1 cellular context compared by ENCODE assay signal in the genomic region with DNA sequence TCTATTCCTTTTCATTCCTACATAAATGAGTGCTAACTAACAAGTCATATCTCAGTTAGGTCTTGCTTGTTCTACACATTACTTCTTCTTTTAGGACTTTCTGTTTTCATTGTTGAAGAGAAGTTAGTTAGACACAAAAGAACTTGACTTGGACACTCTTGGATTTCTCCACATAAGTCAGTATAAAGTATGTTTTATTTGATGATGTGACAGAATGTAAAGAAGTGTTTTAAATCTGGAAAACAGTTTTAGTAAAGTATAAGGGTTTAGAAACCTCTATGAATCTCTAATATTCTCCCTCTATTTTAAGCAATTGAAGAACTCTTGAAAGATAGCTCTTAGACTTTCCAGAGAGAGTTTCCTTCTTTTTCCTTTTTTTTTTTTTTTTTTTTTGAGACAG.
TF ChIP-seq lines count a peak whose summit lies in the region.

No MANE protein-coding gene starts in this region.

TF ChIP-seq in HepG2, 621 proteins besides CTCF, POLR2A, EP300 and RAD21 (continued from another document):
- TF ChIP-seq, protein P1, sequence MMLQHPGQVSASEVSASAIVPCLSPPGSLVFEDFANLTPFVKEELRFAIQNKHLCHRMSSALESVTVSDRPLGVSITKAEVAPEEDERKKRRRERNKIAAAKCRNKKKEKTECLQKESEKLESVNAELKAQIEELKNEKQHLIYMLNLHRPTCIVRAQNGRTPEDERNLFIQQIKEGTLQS (CRISPR knock-in tag; IDR thresholded peaks at IDR 0.05), result no peak
